Comparison of ENCODE assay signal across 21 cellular contexts in genomic region chr10:86727992-86728559, GRCh38. TPM values are rescaled to one million over a fixed set of nuclear protein-coding genes. Genes with fewer than 3 reads are reported as not detected.
DNase-seq lines count a peak whose midpoint lies in the region; ATAC-seq and TF ChIP-seq lines count a peak whose summit lies in the region.
"Had no signal": no experiment of that assay in that cellular context is flagged by ENCODE, and none has a peak within 500 bp of the region (broad histone marks: within the 10 kb centered on the region; RNA-seq: fewer than 3 reads in every experiment).

No MANE protein-coding gene starts in this region.

- DNase-seq in GM23338 (ENCODE audit: low spot score) (no peak), adipocyte (ENCODE audit: low read depth) (no peak), hepatocyte (ENCODE audit: low spot score) (peak; percentile 60), NCI-H2081 treated with DMSO at 0.1 percent for 48 hours (lab: John Stamatoyannopoulos, UW) (no peak), A172 (ENCODE audit: low spot score) (no peak)
- DNase-seq: ACHN; CD8-positive, alpha-beta T cell; DND-41; GDM1; GM23248; Karpas-422; MM.1S; NCI-H1105; NCI-H187; NCI-H2171; NCI-H446 treated with DMSO at 0.1 percent for 48 hours; NCI-H774 had no signal

- 77% methylated on average over 4 of the region's 4 CpGs for WGBS in hepatocyte (ENCODE audit: low lambda C conversion rate, missing lambda C conversion rate)

- no peak overlapping the region for H3K4me3 ChIP-seq in GM23338
- no peak overlapping the region for H3K4me3 ChIP-seq in adipocyte (ENCODE audit: low read length)
- H3K4me3 ChIP-seq in hepatocyte = no peak overlapping the region
- H3K4me3 ChIP-seq in rectal smooth muscle tissue (ENCODE audit: low read length) = no peak overlapping the region
- H3K4me3 ChIP-seq: GM23248 had no signal

- H3K27ac Mint-ChIP-seq in GM23338 = 0 out of 2 replicates have a peak overlapping the region, but pooled peaks have one; percentile 7
- H3K27ac Mint-ChIP-seq: B cell; CD8-positive, alpha-beta T cell had no signal

- no peaks in the 10 kb centered on the region for H3F3A ChIP-seq in GM23338 (replicated peaks; ENCODE audit: low read depth)

- H3K9me3 ChIP-seq in adipocyte (ENCODE audit: control insufficient read depth, low read length) (no peaks in the 10 kb centered on the region), hepatocyte (ENCODE audit: low read depth) (no peaks in the 10 kb centered on the region)

- no peaks in the 10 kb centered on the region for H3K79me2 ChIP-seq in GM23338 (replicated peaks; ENCODE audit: insufficient read depth)
- no peaks in the 10 kb centered on the region for H3K79me2 ChIP-seq in hepatocyte

- H3K36me3 ChIP-seq in GM23338 (ENCODE audit: insufficient read depth) (no peaks in the 10 kb centered on the region), adipocyte (ENCODE audit: control insufficient read depth, insufficient read depth, low read length, severe bottlenecking) (no peaks in the 10 kb centered on the region), hepatocyte (replicated peaks; ENCODE audit: insufficient read depth, low read depth) (no peaks in the 10 kb centered on the region), rectal smooth muscle tissue (ENCODE audit: control insufficient read depth, insufficient read depth, low read length) (peaks cover 2% of the 10 kb centered on the region)

- H2AFZ ChIP-seq in GM23338 = 0 out of 2 replicates have a peak overlapping the region, but pooled peaks have one; percentile 47
- no peak overlapping the region for H2AFZ ChIP-seq in hepatocyte
- H2AFZ ChIP-seq: GM23248 had no signal

- no peaks in the 10 kb centered on the region for H3K9me3 Mint-ChIP-seq in GM23338
- H3K9me3 Mint-ChIP-seq: CD8-positive, alpha-beta T cell had no signal

- H3K4me1 Mint-ChIP-seq in GM23338 = peaks cover 4% of the 10 kb centered on the region

- no peaks in the 10 kb centered on the region for H4K20me1 ChIP-seq in GM23338 (replicated peaks; ENCODE audit: insufficient read depth)
- H4K20me1 ChIP-seq in hepatocyte (ENCODE audit: insufficient read depth, poor library complexity, severe bottlenecking) = no peaks in the 10 kb centered on the region

- H3K4me1 ChIP-seq in GM23338 (ENCODE audit: insufficient read depth) (0 out of 2 replicates have a peak, but pooled peaks cover 5% of the 10 kb centered on the region), adipocyte (ENCODE audit: control insufficient read depth, insufficient read depth, low read length) (peaks cover 31% of the 10 kb centered on the region), hepatocyte (ENCODE audit: insufficient read depth) (no peaks in the 10 kb centered on the region), rectal smooth muscle tissue (ENCODE audit: control insufficient read depth, insufficient read depth, low read length) (peaks cover 16% of the 10 kb centered on the region)

- H3K4me3 Mint-ChIP-seq in GM23338 = no peak overlapping the region
- H3K4me3 Mint-ChIP-seq: B cell; CD8-positive, alpha-beta T cell had no signal

- peaks cover 4% of the 10 kb centered on the region; the same call in 1 of the 2 replicates for H3K9me2 ChIP-seq in GM23338 (ENCODE audit: insufficient read depth)
- no peaks in the 10 kb centered on the region for H3K9me2 ChIP-seq in hepatocyte (replicated peaks; ENCODE audit: insufficient read depth)

- TF ChIP-seq CTCF in GM23338 (conservative IDR thresholded peaks at IDR 0.05; ENCODE audit: low read depth in 2 of 2) = no peak
- no peak for TF ChIP-seq CTCF in hepatocyte (IDR thresholded peaks at IDR 0.05; ENCODE audit: poor library complexity)

- peaks cover 5% of the 10 kb centered on the region for H3K27me3 Mint-ChIP-seq in GM23338 (ENCODE audit: insufficient read depth, low read depth, poor library complexity)

- H3K27me3 ChIP-seq in GM23338 (ENCODE audit: insufficient read depth) (no peaks in the 10 kb centered on the region), adipocyte (replicated peaks; ENCODE audit: control insufficient read depth, insufficient read depth, low read length) (peaks cover 3% of the 10 kb centered on the region), hepatocyte (no peaks in the 10 kb centered on the region), rectal smooth muscle tissue (ENCODE audit: control insufficient read depth, insufficient read depth, low read length) (no peaks in the 10 kb centered on the region)

- H3K27ac ChIP-seq in GM23338 (ENCODE audit: low read depth) (no peak overlapping the region), hepatocyte (peak overlapping the region; percentile 75), rectal smooth muscle tissue (ENCODE audit: low read depth, low read length) (peak overlapping the region; percentile 65)
- H3K27ac ChIP-seq: GM23248 had no signal

- H3K4me2 ChIP-seq in GM23338 (no peak overlapping the region), hepatocyte (peak overlapping the region; percentile 1)

- ATAC-seq in GM23338 (no peak), HG02678 (IDR thresholded peaks at IDR 0.05; ENCODE audit: unreplicated experiment) (no peak), HG03175 (IDR thresholded peaks at IDR 0.05; ENCODE audit: unreplicated experiment) (no peak)
- ATAC-seq: CD8-positive, alpha-beta T cell had no signal

- H3K36me3 Mint-ChIP-seq in GM23338 (ENCODE audit: low read depth) = no peaks in the 10 kb centered on the region
- H3K36me3 Mint-ChIP-seq: CD8-positive, alpha-beta T cell had no signal

- H3K9ac ChIP-seq in adipocyte (ENCODE audit: low read length) (peak overlapping the region; percentile 23), rectal smooth muscle tissue (ENCODE audit: low read length) (no peak overlapping the region)
- H3K9ac ChIP-seq: GM23248 had no signal

TF ChIP-seq in GM23338, 12 proteins besides CTCF, POLR2A, EP300 and RAD21 (continues in another document):
- TF ChIP-seq STAT1 (IDR thresholded peaks at IDR 0.05; ENCODE audit: unreplicated experiment) (no peak), ETS1 (IDR thresholded peaks at IDR 0.05) (no peak), ZNF331 (CRISPR knock-in tag; IDR thresholded peaks at IDR 0.05; ENCODE audit: low read depth) (no peak)

RNA-seq across cellular contexts. Expression of gene BMPR1A, which starts 28.3 kb away (rescaled TPM):
- total RNA-seq in GM23338 (2014; rRNA removed; shearing (Covaris generic)) = 82.5 and 87.7 TPM in 2 replicates
- polyA plus RNA-seq in GM23338 (2016; fragmentation: Nextera tagmentation; extraction: Ambion mirVana) = 12.4 and 14.2 TPM in 2 replicates
- total RNA-seq in hepatocyte = 58.0 and 58.7 TPM in 2 replicates
- 13.9 and 25.1 TPM in 2 replicates for polyA plus RNA-seq in hepatocyte
- 50.1 and 57.2 TPM in 2 replicates for total RNA-seq in A172 (2014; rRNA removed; shearing (Covaris generic))

RNA-seq across cellular contexts. Expression of gene LDB3, which starts 59.8 kb away (rescaled TPM):
- 0.14 and 0.85 TPM in 2 replicates for total RNA-seq in GM23338 (2014; rRNA removed; shearing (Covaris generic))
- polyA plus RNA-seq in GM23338 (2016; fragmentation: Nextera tagmentation; extraction: Ambion mirVana) (0.16 and 0.42 TPM in 2 replicates), hepatocyte (0.31 and 0.43 TPM in 2 replicates)
- 0.12 TPM in 1 of 2 replicates, not detected in the other for total RNA-seq in hepatocyte
- 0.10 and 0.31 TPM in 2 replicates for total RNA-seq in A172 (2014; rRNA removed; shearing (Covaris generic))
- total RNA-seq: CD8-positive, alpha-beta T cell had no signal
